Comparison of ENCODE assay signal across 1 cellular context in genomic region chr5:98458004-98458403, GRCh38.
TF ChIP-seq lines count a peak whose summit lies in the region.

No MANE protein-coding gene starts in this region.

TF ChIP-seq in SK-N-SH, 30 proteins besides CTCF, POLR2A, EP300 and RAD21 (continued from another document):
- no peak for TF ChIP-seq RFX5 (IDR thresholded peaks at IDR 0.05; ENCODE audit: low read length)
- no peak for TF ChIP-seq RCOR1 (IDR thresholded peaks at IDR 0.05; ENCODE audit: low read length)
- TF ChIP-seq TEAD4 (IDR thresholded peaks at IDR 0.05; ENCODE audit: borderline replicate concordance, insufficient read depth): peak; percentile 64; the same call in 1 of the 2 replicates
- peak; percentile 67 for TF ChIP-seq NFIC (IDR thresholded peaks at IDR 0.05; ENCODE audit: borderline replicate concordance)
- TF ChIP-seq, protein P1, sequence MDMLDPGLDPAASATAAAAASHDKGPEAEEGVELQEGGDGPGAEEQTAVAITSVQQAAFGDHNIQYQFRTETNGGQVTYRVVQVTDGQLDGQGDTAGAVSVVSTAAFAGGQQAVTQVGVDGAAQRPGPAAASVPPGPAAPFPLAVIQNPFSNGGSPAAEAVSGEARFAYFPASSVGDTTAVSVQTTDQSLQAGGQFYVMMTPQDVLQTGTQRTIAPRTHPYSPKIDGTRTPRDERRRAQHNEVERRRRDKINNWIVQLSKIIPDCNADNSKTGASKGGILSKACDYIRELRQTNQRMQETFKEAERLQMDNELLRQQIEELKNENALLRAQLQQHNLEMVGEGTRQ (IDR thresholded peaks at IDR 0.05; ENCODE audit: borderline replicate concordance, low read depth, low read length): no peak
- TF ChIP-seq FOXJ3 (CRISPR knock-in tag; IDR thresholded peaks at IDR 0.05): no peak
- TF ChIP-seq MAX (IDR thresholded peaks at IDR 0.05; ENCODE audit: low read depth): peak; percentile 58; the same call in 1 of the 2 replicates
- TF ChIP-seq GABPA (IDR thresholded peaks at IDR 0.05; ENCODE audit: low read depth): no peak
- TF ChIP-seq MEF2A (IDR thresholded peaks at IDR 0.05; ENCODE audit: borderline replicate concordance, low read depth): 0 out of 2 replicates have a peak, but pooled peaks have one; percentile 58
